1 cellular context compared by ENCODE assay signal in the genomic region with DNA sequence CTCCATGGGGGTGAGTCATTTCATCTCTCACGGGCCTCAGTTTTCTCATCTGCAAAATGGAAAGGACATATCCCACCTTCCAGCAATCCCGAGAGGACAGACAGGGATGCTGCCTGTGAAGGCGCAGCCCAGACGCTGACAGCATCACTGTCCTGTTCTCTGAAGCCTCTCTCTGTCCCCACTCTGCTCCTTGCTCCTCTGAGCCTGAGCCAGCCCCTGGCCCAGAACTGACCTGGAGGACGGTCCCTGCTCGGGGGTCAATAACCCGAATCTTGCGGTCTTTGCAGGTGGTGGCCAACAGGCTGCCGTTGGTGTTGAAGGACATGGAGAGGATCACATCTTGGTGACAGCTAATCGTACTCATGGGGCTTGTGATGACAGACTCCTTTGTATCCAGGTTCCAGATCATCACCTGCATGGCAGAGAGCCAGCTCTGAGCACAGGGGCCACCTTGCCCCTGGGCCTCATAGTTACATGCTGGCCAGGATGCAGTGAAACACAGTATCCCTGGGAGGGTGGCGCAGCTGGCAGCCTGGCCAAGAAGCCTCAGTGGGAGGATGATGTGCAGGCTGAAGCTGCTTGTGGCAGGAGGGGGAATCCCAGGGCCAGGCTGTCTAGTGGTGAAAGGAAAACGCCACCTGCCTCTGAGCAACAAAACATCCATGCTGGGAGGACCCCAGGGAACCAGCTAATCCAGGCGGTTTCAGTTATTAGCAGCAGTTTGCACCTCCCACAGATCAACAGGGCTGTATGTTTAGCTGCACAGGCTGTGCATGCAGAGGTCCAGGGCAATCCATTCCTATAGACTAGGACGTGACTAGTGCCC.
TF ChIP-seq lines count a peak whose summit lies in the region.

No MANE protein-coding gene starts in this region.

TF ChIP-seq in GM23338, 12 proteins besides CTCF, POLR2A, EP300 and RAD21 (continued from another document):
- TF ChIP-seq, protein P1, sequence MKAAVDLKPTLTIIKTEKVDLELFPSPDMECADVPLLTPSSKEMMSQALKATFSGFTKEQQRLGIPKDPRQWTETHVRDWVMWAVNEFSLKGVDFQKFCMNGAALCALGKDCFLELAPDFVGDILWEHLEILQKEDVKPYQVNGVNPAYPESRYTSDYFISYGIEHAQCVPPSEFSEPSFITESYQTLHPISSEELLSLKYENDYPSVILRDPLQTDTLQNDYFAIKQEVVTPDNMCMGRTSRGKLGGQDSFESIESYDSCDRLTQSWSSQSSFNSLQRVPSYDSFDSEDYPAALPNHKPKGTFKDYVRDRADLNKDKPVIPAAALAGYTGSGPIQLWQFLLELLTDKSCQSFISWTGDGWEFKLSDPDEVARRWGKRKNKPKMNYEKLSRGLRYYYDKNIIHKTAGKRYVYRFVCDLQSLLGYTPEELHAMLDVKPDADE (IDR thresholded peaks at IDR 0.05), result no peak
- TF ChIP-seq EZH2phosphoT487 (IDR thresholded peaks at IDR 0.05; ENCODE audit: unreplicated experiment) (no peak), STAT1 (IDR thresholded peaks at IDR 0.05; ENCODE audit: unreplicated experiment) (no peak)
